In the genomic region with DNA sequence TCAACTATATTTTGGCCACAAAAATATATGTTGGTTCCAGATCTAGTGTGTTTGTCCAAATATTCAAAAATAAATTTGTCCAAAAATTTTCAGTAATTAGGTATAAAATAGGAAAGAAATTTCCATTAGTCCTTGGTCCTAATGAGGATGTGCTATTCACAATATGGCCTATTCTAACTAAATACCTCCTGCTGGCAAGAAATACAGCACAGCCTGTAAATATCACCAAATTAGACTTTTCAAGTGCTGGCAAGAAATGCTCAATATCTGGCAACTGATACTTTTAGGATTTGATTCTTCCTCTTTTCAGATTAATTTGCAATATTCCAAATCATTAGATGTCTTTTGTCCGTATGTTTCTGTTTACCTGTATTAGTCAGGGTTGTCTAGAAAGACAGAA, we compare ENCODE assay signal across 26 cellular contexts.
"Had no signal": no experiment of that assay in that cellular context is flagged by ENCODE, and none has a peak within 500 bp of the region (broad histone marks: within the 10 kb centered on the region; RNA-seq: fewer than 3 reads in every experiment).

No MANE protein-coding gene starts in this region.

- H3K4me3 ChIP-seq: stomach, suprapubic skin, testis, thoracic aorta, thyroid gland, tibial artery, tibial nerve, transverse colon, upper lobe of left lung, upper lobe of right lung, uterus, vagina had no signal

- ATAC-seq: stimulated activated effector memory CD8-positive, alpha-beta T cell treated with anti-CD3 and anti-CD28 coated beads, Interleukin-12 subunit alpha, Interleukin-12 subunit beta, amount 100 ng/mL, for 72 hours; stimulated activated memory B cell treated with anti-CD40 and anti-IgM and Interleukin-4, amounts not matched to agents 10 μg/mL and 1 μg/mL and 100 μg/mL, for 72 hours; stimulated activated naive B cell treated with anti-CD40 and anti-IgM and Interleukin-4, amounts not matched to agents 10 μg/mL and 1 μg/mL and 100 μg/mL, for 72 hours; stimulated activated naive CD8-positive, alpha-beta T cell treated with anti-CD3 and anti-CD28 coated beads, Interleukin-15, amount 100 ng/mL, for 72 hours; stimulated activated naive CD8-positive, alpha-beta T cell treated with anti-CD3 and anti-CD28 coated beads, Interleukin-15, Interleukin-2, amounts not matched to agents 100 U/mL and 50 U/mL, for 24 hours; upper lobe of right lung had no signal

- H3K27ac ChIP-seq: stomach, suprapubic skin, testis, thoracic aorta, thyroid gland, tibial artery, tibial nerve, transverse colon, upper lobe of left lung, upper lobe of right lung, uterus, vagina had no signal

- H3K9me3 ChIP-seq: stomach, suprapubic skin, testis, thoracic aorta, thyroid gland, tibial artery, tibial nerve, transverse colon, upper lobe of left lung, upper lobe of right lung, vagina had no signal

- H3K36me3 ChIP-seq: stomach, suprapubic skin, thoracic aorta, thyroid gland, tibial artery, tibial nerve, transverse colon, upper lobe of left lung, upper lobe of right lung, uterus, vagina had no signal

- H3K27me3 ChIP-seq: stomach, suprapubic skin, testis, thyroid gland, tibial artery, tibial nerve, transverse colon, upper lobe of left lung, upper lobe of right lung, uterus, vagina had no signal

- DNase-seq: stimulated activated CD4-positive, alpha-beta T cell treated with anti-CD3 and anti-CD28 coated beads, Interleukin-2, amount 100 ng/mL, for 48 hours; stimulated activated CD4-positive, alpha-beta T cell treated with anti-CD3 and anti-CD28 coated beads, Interleukin-4, amount 100 ng/mL, for 1 hour; stimulated activated CD4-positive, alpha-beta T cell treated with anti-CD3 and anti-CD28 coated beads, Interleukin-4, amount 100 ng/mL, for 24 hours; stimulated activated CD4-positive, alpha-beta T cell treated with anti-CD3 and anti-CD28 coated beads, Interleukin-4, amount 100 ng/mL, for 4 hours; stimulated activated CD8-positive, alpha-beta memory T cell treated with anti-CD3 and anti-CD28 coated beads, Interleukin-4, amount 100 ng/mL, for 48 hours; stimulated activated naive B cell treated with anti-CD40 and anti-IgM and Interleukin-4, amounts not matched to agents 10 μg/mL and 1 μg/mL and 100 μg/mL, for 72 hours; stimulated activated naive CD4-positive, alpha-beta T cell; stimulated activated naive CD4-positive, alpha-beta T cell treated with Interleukin-2 at 50 U/mL for 16 hours; stimulated activated naive CD8-positive, alpha-beta T cell treated with anti-CD3 and anti-CD28 coated beads, Interleukin-15, amount 100 ng/mL, for 72 hours; stimulated activated naive CD8-positive, alpha-beta T cell treated with anti-CD3 and anti-CD28 coated beads, Interleukin-15, Interleukin-2, amounts not matched to agents 100 U/mL and 50 U/mL, for 24 hours; stomach; substantia nigra; testis; thyroid gland; tibial artery; transverse colon; trophoblast cell; upper lobe of left lung; upper lobe of right lung; uterus had no signal

- H3K4me1 ChIP-seq: stomach, suprapubic skin, testis, thyroid gland, tibial artery, tibial nerve, transverse colon, upper lobe of left lung, upper lobe of right lung, uterus, vagina had no signal
